8 cellular contexts compared by ENCODE assay signal in the genomic region with DNA sequence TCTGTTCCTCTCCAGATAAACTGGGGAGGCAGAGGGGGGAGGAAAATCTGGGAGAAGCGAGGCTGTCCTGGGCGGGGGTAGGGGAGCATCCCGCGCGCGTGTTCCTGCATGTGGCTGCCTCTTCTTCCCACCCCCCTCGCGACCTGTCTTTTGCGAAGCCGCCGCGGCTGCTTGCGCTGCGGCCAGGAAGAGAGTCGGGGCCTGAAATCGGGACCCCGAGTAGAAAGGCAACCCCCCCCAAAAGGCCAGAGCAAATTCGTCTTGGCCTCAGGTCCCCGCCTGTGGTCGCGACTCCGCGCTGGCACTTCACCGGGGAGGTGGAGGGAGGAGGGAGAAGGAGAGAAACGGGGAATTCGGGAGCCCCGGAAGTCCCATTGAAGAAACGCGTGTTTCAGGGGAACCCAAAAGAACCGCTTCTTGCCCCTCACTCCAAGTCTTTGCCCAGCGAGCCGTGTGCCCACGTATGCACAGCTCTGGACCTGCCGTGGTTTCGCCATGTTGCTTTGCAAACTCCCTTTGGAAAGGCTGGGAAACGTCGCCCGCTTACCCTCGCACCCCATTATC. TPM values are rescaled to one million over a fixed set of nuclear protein-coding genes. Genes with fewer than 3 reads are reported as not detected.
DNase-seq lines count a peak whose midpoint lies in the region.

No MANE protein-coding gene starts in this region.

- peak overlapping the region; percentile 94 for H3K4me3 Mint-ChIP-seq in stimulated activated naive CD8-positive, alpha-beta T cell treated with anti-CD3 and anti-CD28 coated beads, Interleukin-15, Interleukin-2, amounts not matched to agents 100 ng/mL and 50 ng/mL, for 24 hours

- H3K36me3 Mint-ChIP-seq in stimulated activated naive CD8-positive, alpha-beta T cell treated with anti-CD3 and anti-CD28 coated beads, Interleukin-15, Interleukin-2, amounts not matched to agents 100 ng/mL and 50 ng/mL, for 24 hours (ENCODE audit: low read depth): peaks cover 50% of the 10 kb centered on the region

- no peaks in the 10 kb centered on the region for H3K27me3 Mint-ChIP-seq in stimulated activated naive CD8-positive, alpha-beta T cell treated with anti-CD3 and anti-CD28 coated beads, Interleukin-15, Interleukin-2, amounts not matched to agents 100 ng/mL and 50 ng/mL, for 24 hours

- no peaks in the 10 kb centered on the region for H3K9me3 Mint-ChIP-seq in stimulated activated naive CD8-positive, alpha-beta T cell treated with anti-CD3 and anti-CD28 coated beads, Interleukin-15, Interleukin-2, amounts not matched to agents 100 ng/mL and 50 ng/mL, for 24 hours

- DNase-seq in stimulated activated CD4-positive, alpha-beta T cell treated with anti-CD3 and anti-CD28 coated beads, Interleukin-4, amount 100 ng/mL, for 1 hour: peak; percentile 47
- DNase-seq in stimulated activated CD4-positive, alpha-beta T cell treated with anti-CD3 and anti-CD28 coated beads, Interleukin-2, amount 100 ng/mL, for 24 hours: no peak
- peak; percentile 15 for DNase-seq in iris pigment epithelial cell (ENCODE audit: low read depth)
- no peak for DNase-seq in COR-L47 (lab: John Stamatoyannopoulos, UW)
- DNase-seq in EL: no peak
- DNase-seq in H4 (ENCODE audit: low spot score): no peak

- H3K27ac Mint-ChIP-seq in stimulated activated naive CD8-positive, alpha-beta T cell treated with anti-CD3 and anti-CD28 coated beads, Interleukin-15, Interleukin-2, amounts not matched to agents 100 ng/mL and 50 ng/mL, for 24 hours: peak overlapping the region; percentile 100

- H3K4me1 Mint-ChIP-seq in stimulated activated naive CD8-positive, alpha-beta T cell treated with anti-CD3 and anti-CD28 coated beads, Interleukin-15, Interleukin-2, amounts not matched to agents 100 ng/mL and 50 ng/mL, for 24 hours (ENCODE audit: low read depth): peaks cover 47% of the 10 kb centered on the region

- H3K27ac ChIP-seq in angular gyrus (ENCODE audit: low read depth, low read length): peak overlapping the region; percentile 83

RNA-seq across cellular contexts. Expression of a gene that starts 0.9 kb away (rescaled TPM):
- 92.1 and 98.0 TPM in 2 replicates for total RNA-seq in H4 (2014; rRNA removed; shearing (Covaris generic))

RNA-seq across cellular contexts. Expression of a gene that starts 46.5 kb away (rescaled TPM):
- 8.0 and 15.4 TPM in 2 replicates for total RNA-seq in H4 (2014; rRNA removed; shearing (Covaris generic))

Comparison
In these comparisons a context has a peak if more than half of its experiments do, and no peak if none do; other contexts are left out.
1. DNase-seq: peak in stimulated activated CD4-positive, alpha-beta T cell treated with anti-CD3 and anti-CD28 coated beads, Interleukin-4, amount 100 ng/mL, for 1 hour (single experiment) and iris pigment epithelial cell (single experiment); none in stimulated activated CD4-positive, alpha-beta T cell treated with anti-CD3 and anti-CD28 coated beads, Interleukin-2, amount 100 ng/mL, for 24 hours (0 of 2), COR-L47 (single experiment), EL (single experiment) and H4 (single experiment).